18 cellular contexts compared by ENCODE assay signal in genomic region chr1:67371681-67372080, GRCh38. TPM values are rescaled to one million over a fixed set of nuclear protein-coding genes. Genes with fewer than 3 reads are reported as not detected.
A peak's percentile ranks its signal among the peaks of the same experiment; 100 is the strongest.
DNase-seq lines count a peak whose midpoint lies in the region; ATAC-seq, FAIRE-seq and TF ChIP-seq lines count a peak whose summit lies in the region.
"Had no signal": no experiment of that assay in that cellular context is flagged by ENCODE, and none has a peak within 500 bp of the region (broad histone marks: within the 10 kb centered on the region; RNA-seq: fewer than 3 reads in every experiment).

No MANE protein-coding gene starts in this region.

- H2BK15ac ChIP-seq in mesendoderm (replicated peaks; ENCODE audit: low read depth): no peak overlapping the region

- H3K4me1 ChIP-seq in astrocyte (ENCODE audit: insufficient read depth, low read length) (no peaks in the 10 kb centered on the region), mesendoderm (ENCODE audit: control insufficient read depth, low read depth, low read length) (peaks cover 6% of the 10 kb centered on the region)

- H3K4me2 ChIP-seq in astrocyte (ENCODE audit: low read length): no peak overlapping the region
- H3K4me2 ChIP-seq in mesendoderm (ENCODE audit: low read length): no peak overlapping the region

- H3K4me3 ChIP-seq in astrocyte (ENCODE audit: insufficient read depth, low read depth, low read length) (no peak overlapping the region), mesendoderm (ENCODE audit: low read length) (no peak overlapping the region)
- H3K4me3 ChIP-seq: dorsolateral prefrontal cortex, left ventricle myocardium inferior had no signal

- no peaks in the 10 kb centered on the region for H3K79me1 ChIP-seq in mesendoderm (ENCODE audit: low read length)

- H3K9ac ChIP-seq in astrocyte (ENCODE audit: low read length) (no peak overlapping the region), mesendoderm (ENCODE audit: low read length) (no peak overlapping the region)

- H3K27ac ChIP-seq in astrocyte (ENCODE audit: low read depth, low read length) (no peak overlapping the region), mesendoderm (ENCODE audit: low read depth, low read length) (no peak overlapping the region)
- H3K27ac ChIP-seq: dorsolateral prefrontal cortex, left ventricle myocardium inferior had no signal

- H3K27ac Mint-ChIP-seq in astrocyte (ENCODE audit: unreplicated experiment): no peak overlapping the region
- H3K27ac Mint-ChIP-seq: T-helper 2 cell treated with Interferon-gamma antibody and Interleukin-4, amounts not matched to agents 5 μg/mL and 100 μg/mL, for 36 hours had no signal

- no peak overlapping the region for H2BK120ac ChIP-seq in mesendoderm (ENCODE audit: low read depth, low read length)

- no peak overlapping the region for H3K4ac ChIP-seq in mesendoderm (ENCODE audit: low read depth, low read length)

- H4K5ac ChIP-seq in mesendoderm (ENCODE audit: low read length): no peak overlapping the region

- H2AFZ ChIP-seq in astrocyte (ENCODE audit: low read depth, low read length): no peak overlapping the region

- no peak overlapping the region for H4K8ac ChIP-seq in mesendoderm (ENCODE audit: low read depth, low read length)

- no peak for FAIRE-seq in astrocyte (lab: Jason Lieb, UNC)

- H3K27me3 Mint-ChIP-seq in astrocyte (ENCODE audit: low read depth, unreplicated experiment): no peaks in the 10 kb centered on the region

- no peak overlapping the region for H3K23ac ChIP-seq in mesendoderm (ENCODE audit: low read length)

- H3K4me3 Mint-ChIP-seq in astrocyte (ENCODE audit: unreplicated experiment): no peak overlapping the region
- H3K4me3 Mint-ChIP-seq: T-helper 2 cell treated with Interferon-gamma antibody and Interleukin-4, amounts not matched to agents 5 μg/mL and 100 μg/mL, for 36 hours had no signal

- H3K9me3 ChIP-seq in astrocyte (ENCODE audit: insufficient read depth, low read depth, low read length): no peaks in the 10 kb centered on the region
- H3K9me3 ChIP-seq: left ventricle myocardium inferior had no signal

- peaks cover 4% of the 10 kb centered on the region for H3K36me3 Mint-ChIP-seq in astrocyte (ENCODE audit: low read depth, unreplicated experiment)

- H3K18ac ChIP-seq in mesendoderm (ENCODE audit: low read length): no peak overlapping the region

- DNase-seq in Daoy (ENCODE audit: low read depth): peak; percentile 28
- peak; percentile 51 for DNase-seq in NCI-H226
- DNase-seq in astrocyte (ENCODE audit: low read depth): peak; percentile 18
- DNase-seq in mesendoderm: peak; percentile 45
- no peak for DNase-seq in left colon
- no peak for DNase-seq in nucleus accumbens (lab: John Stamatoyannopoulos, UW)
- DNase-seq in Right ventricle myocardium inferior (ENCODE audit: missing footprints): no peak
- DNase-seq: activated CD8-positive, alpha-beta memory T cell treated with anti-CD3 and anti-CD28 coated beads for 24 hours; DMS79; dorsolateral prefrontal cortex; left ventricle myocardium inferior; MV-4-11; NCI-H187; NCI-H510A treated with DMSO at 0.1 percent for 48 hours; SIG-M5 had no signal

- H3K9me3 Mint-ChIP-seq in astrocyte (ENCODE audit: unreplicated experiment): peaks cover 3% of the 10 kb centered on the region
- H3K9me3 Mint-ChIP-seq: T-helper 2 cell treated with Interferon-gamma antibody and Interleukin-4, amounts not matched to agents 5 μg/mL and 100 μg/mL, for 36 hours had no signal

- H3K27me3 ChIP-seq in astrocyte (ENCODE audit: insufficient read depth, low read length) (no peaks in the 10 kb centered on the region), mesendoderm (ENCODE audit: insufficient read depth, low read length, poor library complexity) (no peaks in the 10 kb centered on the region)
- H3K27me3 ChIP-seq: dorsolateral prefrontal cortex had no signal

- ATAC-seq in left colon: no peak
- ATAC-seq in GM21360 (IDR thresholded peaks at IDR 0.05; ENCODE audit: unreplicated experiment): no peak
- ATAC-seq in Right ventricle myocardium inferior: no peak
- ATAC-seq: HCT116 had no signal

- no peaks in the 10 kb centered on the region for H4K20me1 ChIP-seq in astrocyte (ENCODE audit: insufficient read depth, low read length)

- H3K56ac ChIP-seq in mesendoderm (ENCODE audit: low read length): no peak overlapping the region

- H3K79me2 ChIP-seq in astrocyte (ENCODE audit: insufficient read depth, low read length) (no peaks in the 10 kb centered on the region), mesendoderm (ENCODE audit: control insufficient read depth, insufficient read depth, low read length) (no peaks in the 10 kb centered on the region)

- peaks cover 12% of the 10 kb centered on the region for H3K4me1 Mint-ChIP-seq in astrocyte (ENCODE audit: low read depth, unreplicated experiment)

- H2BK5ac ChIP-seq in mesendoderm (ENCODE audit: low read length): no peak overlapping the region

- no peak overlapping the region for H2AK5ac ChIP-seq in mesendoderm (ENCODE audit: low read length)

- no peak for TF ChIP-seq CTCF in astrocyte (IDR thresholded peaks at IDR 0.05; ENCODE audit: insufficient read depth, low read depth, low read length)

- no CpG with 5 or more reads among the region's 5 CpGs for WGBS in mesendoderm (ENCODE audit: extremely low coverage, insufficient coverage, low lambda C conversion rate)

- H3K36me3 ChIP-seq in astrocyte (ENCODE audit: insufficient read depth, low read length): no peaks in the 10 kb centered on the region
- H3K36me3 ChIP-seq in mesendoderm (ENCODE audit: control insufficient read depth, insufficient read depth, low read length): no peaks in the 10 kb centered on the region
- H3K36me3 ChIP-seq: left ventricle myocardium inferior had no signal

- intact Hi-C loops in left colon (cut with DNase I, micrococcal nuclease): no loop called here
- intact Hi-C loops in Right ventricle myocardium inferior (cut with DNase I): no loop called here

RNA-seq across cellular contexts. Expression of gene SERBP1, which starts 58.5 kb away (rescaled TPM):
- 712 and 805 TPM in 2 replicates for total RNA-seq in Daoy (2014; rRNA removed; shearing (Covaris generic))
- total RNA-seq in astrocyte: 196 and 214 TPM in 2 replicates
- polyA plus RNA-seq in mesendoderm (2013, experiment 1 of 2): 666 TPM
- 677 TPM for polyA plus RNA-seq in mesendoderm (2013, experiment 2 of 2)
- 100 to 1,000 TPM; 137 to 148 TPM for total RNA-seq in left colon
- 123 TPM for total RNA-seq in Right ventricle myocardium inferior

Comparison
In these comparisons a context has a peak if more than half of its experiments do, and no peak if none do; other contexts are left out.
1. DNase-seq: peak in Daoy (single experiment), NCI-H226 (single experiment), astrocyte (single experiment) and mesendoderm (single experiment); none in left colon (0 of 2), nucleus accumbens (0 of 56) and Right ventricle myocardium inferior (single experiment).